In the genomic region with DNA sequence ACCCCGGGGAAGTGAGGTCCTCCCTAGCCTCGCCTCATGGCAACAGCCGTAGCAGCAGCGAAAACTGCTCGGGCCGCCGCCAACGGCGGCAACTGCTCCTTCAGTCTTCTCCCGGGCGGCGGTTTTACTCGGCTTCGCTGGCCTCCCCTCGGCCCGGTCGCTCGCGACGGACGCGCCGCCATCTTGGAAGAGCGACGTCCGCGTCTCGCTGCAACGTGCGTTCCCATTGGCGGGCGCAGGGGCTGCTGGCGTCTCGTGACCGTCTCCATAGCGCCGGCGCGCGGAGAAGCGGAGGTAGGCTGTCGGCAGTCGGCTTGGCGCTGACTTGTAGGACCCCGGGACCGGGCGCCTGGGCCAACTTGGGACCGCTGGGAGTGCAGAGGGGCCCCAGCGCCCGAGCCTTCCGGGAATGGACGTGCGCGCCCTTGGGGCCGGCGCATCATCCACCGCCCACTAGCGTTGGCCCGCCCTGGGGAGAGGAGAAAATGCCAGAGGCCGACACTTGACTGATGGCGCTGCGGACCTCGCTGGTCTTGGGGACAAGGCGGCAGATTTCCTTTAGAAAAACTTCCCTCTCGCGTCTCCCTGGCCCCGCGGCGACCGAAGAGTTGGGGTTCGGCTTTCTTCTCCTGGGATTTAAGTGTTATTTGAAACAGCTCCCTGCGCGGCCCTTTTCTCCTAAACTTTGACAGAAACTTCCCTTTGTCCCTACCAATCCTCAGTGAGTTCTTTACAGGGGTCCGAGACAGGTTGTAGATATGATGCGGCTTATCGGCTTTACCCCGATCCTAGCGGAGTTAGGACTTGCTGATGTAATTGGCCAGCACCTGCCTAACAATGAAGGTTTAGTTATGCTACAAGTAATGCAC, we compare ENCODE assay signal across 7 cellular contexts. TPM values are rescaled to one million over a fixed set of nuclear protein-coding genes. Genes with fewer than 3 reads are reported as not detected.
DNase-seq lines count a peak whose midpoint lies in the region; ATAC-seq, FAIRE-seq and TF ChIP-seq lines count a peak whose summit lies in the region.

A gene with protein sequence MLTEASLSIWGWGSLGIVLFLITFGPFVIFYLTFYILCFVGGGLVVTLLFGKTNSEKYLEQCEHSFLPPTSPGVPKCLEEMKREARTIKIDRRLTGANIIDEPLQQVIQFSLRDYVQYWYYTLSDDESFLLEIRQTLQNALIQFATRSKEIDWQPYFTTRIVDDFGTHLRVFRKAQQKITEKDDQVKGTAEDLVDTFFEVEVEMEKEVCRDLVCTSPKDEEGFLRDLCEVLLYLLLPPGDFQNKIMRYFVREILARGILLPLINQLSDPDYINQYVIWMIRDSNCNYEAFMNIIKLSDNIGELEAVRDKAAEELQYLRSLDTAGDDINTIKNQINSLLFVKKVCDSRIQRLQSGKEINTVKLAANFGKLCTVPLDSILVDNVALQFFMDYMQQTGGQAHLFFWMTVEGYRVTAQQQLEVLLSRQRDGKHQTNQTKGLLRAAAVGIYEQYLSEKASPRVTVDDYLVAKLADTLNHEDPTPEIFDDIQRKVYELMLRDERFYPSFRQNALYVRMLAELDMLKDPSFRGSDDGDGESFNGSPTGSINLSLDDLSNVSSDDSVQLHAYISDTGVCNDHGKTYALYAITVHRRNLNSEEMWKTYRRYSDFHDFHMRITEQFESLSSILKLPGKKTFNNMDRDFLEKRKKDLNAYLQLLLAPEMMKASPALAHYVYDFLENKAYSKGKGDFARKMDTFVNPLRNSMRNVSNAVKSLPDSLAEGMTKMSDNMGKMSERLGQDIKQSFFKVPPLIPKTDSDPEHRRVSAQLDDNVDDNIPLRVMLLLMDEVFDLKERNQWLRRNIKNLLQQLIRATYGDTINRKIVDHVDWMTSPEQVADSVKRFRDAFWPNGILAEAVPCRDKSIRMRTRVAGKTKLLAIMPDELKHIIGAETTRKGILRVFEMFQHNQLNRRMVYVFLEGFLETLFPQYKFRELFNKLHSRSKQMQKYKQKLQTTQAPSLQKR (minus strand): TSS at position 193 of the 869 bp plus-strand sequence. CDS start 199 bp downstream, outside the sequence.

- peaks cover 47% of the 10 kb centered on the region for H3K79me2 ChIP-seq in hepatocyte

- peak within 1 kb of the TSS; percentile 86 for H3K4me2 ChIP-seq in hepatocyte

- in situ Hi-C loops in astrocyte of the cerebellum (cut with HindIII; ENCODE audit: low sequenced_read_pairs) = no loop called here

- H3K36me3 ChIP-seq in hepatocyte (replicated peaks; ENCODE audit: insufficient read depth, low read depth) = no peaks in the 10 kb centered on the region

- no peaks in the 10 kb centered on the region for H3K9me2 ChIP-seq in hepatocyte (replicated peaks; ENCODE audit: insufficient read depth)

- FAIRE-seq in GM18507 (lab: Jason Lieb, UNC) = peak; percentile 91

- H3K9me3 ChIP-seq in hepatocyte (ENCODE audit: low read depth) = no peaks in the 10 kb centered on the region

- peak within 1 kb of the TSS; percentile 99 for H3K27ac ChIP-seq in hepatocyte

- H2AFZ ChIP-seq in hepatocyte = peak within 1 kb of the TSS; percentile 89

- peaks cover 11% of the 10 kb centered on the region for H4K20me1 ChIP-seq in hepatocyte (ENCODE audit: insufficient read depth, poor library complexity, severe bottlenecking)

- H3K4me1 ChIP-seq in hepatocyte (ENCODE audit: insufficient read depth) = peaks cover 15% of the 10 kb centered on the region

- DNase-seq in GM18507 (ENCODE audit: extremely low spot score, insufficient read length, low read depth) (peak; percentile 81), NCI-H2029 (lab: John Stamatoyannopoulos, UW) (peak; percentile 84), T-helper 22 cell (ENCODE audit: low read depth) (peak; percentile 85), astrocyte of the cerebellum (ENCODE audit: low read depth) (peak; percentile 81), hepatocyte (ENCODE audit: low spot score) (peak; percentile 97), retina (peak; percentile 97)

- TF ChIP-seq CTCF in astrocyte of the cerebellum (IDR thresholded peaks at IDR 0.05; ENCODE audit: low read depth, low read length, missing control alignments) = peak; percentile 43
- peak; percentile 32 for TF ChIP-seq CTCF in hepatocyte (IDR thresholded peaks at IDR 0.05; ENCODE audit: poor library complexity)

- peak; percentile 87 for ATAC-seq in HG02981 (IDR thresholded peaks at IDR 0.05; ENCODE audit: unreplicated experiment)

- H3K27me3 ChIP-seq in hepatocyte = no peaks in the 10 kb centered on the region

- under 1% methylated on average over 74 of the region's 78 CpGs for WGBS in hepatocyte (ENCODE audit: low lambda C conversion rate, missing lambda C conversion rate)

- H3K4me3 ChIP-seq in astrocyte of the cerebellum (ENCODE audit: low read depth, low read length) = peak within 1 kb of the TSS; percentile 81
- peak within 1 kb of the TSS; percentile 82 for H3K4me3 ChIP-seq in hepatocyte

RNA-seq across cellular contexts. Expression of the gene that starts here (rescaled TPM):
- total RNA-seq in hepatocyte = 57.6 and 64.6 TPM in 2 replicates
- 17.2 and 17.4 TPM in 2 replicates for polyA plus RNA-seq in hepatocyte

Comparison
In these comparisons a context has a peak if more than half of its experiments do, and no peak if none do; other contexts are left out.
1. Peak in every context shown above with its lines: DNase-seq, ATAC-seq, H3K4me3 ChIP-seq and H3K27ac ChIP-seq.